ENCODE assay signal across 8 cellular contexts in genomic region chr2:231708050-231708772, GRCh38. TPM values are rescaled to one million over a fixed set of nuclear protein-coding genes. Genes with fewer than 3 reads are reported as not detected.
DNase-seq lines count a peak whose midpoint lies in the region; ATAC-seq, FAIRE-seq and TF ChIP-seq lines count a peak whose summit lies in the region.

Gene PTMA, plus strand, starts transcription at chr2:231708525. Its CDS starts 182 bp downstream, at chr2:231708707.

- H3K4me1 ChIP-seq in HUES64 (ENCODE audit: insufficient read depth, low read length): peaks cover 11% of the 10 kb centered on the region; the same call in 1 of the 2 replicates
- peaks cover 40% of the 10 kb centered on the region for H3K4me1 ChIP-seq in OCI-LY1 (ENCODE audit: insufficient read depth, low read length, severe bottlenecking)

- H3K27ac Mint-ChIP-seq in mesothelial cell of epicardium: peak within 1 kb of the TSS; percentile 100

- TF ChIP-seq CTCF in OCI-LY1 (IDR thresholded peaks at IDR 0.05; ENCODE audit: low read length): no peak
- TF ChIP-seq CTCF in mesothelial cell of epicardium (IDR thresholded peaks at IDR 0.05; ENCODE audit: unreplicated experiment): no peak

- H3K4me1 Mint-ChIP-seq in mesothelial cell of epicardium: peaks cover 23% of the 10 kb centered on the region

- H4K20me1 ChIP-seq in OCI-LY1 (ENCODE audit: insufficient read depth, low read length): no peaks in the 10 kb centered on the region

- H3K27me3 ChIP-seq in HUES64 (ENCODE audit: insufficient read depth, low read length) (no peaks in the 10 kb centered on the region), OCI-LY1 (ENCODE audit: insufficient read depth, low read length) (no peaks in the 10 kb centered on the region)

- H2AFZ ChIP-seq in OCI-LY1 (ENCODE audit: low read length): no peak within 1 kb of the TSS

- in situ Hi-C loops in Caki2 (cut with HindIII; ENCODE audit: low pct_unique_long_range_greater_than_20kb, low sequenced_read_pairs): no loop called here

- H3K9ac ChIP-seq in HUES64 (ENCODE audit: low read depth, low read length) (peak within 1 kb of the TSS; percentile 99), OCI-LY1 (ENCODE audit: low read length) (peak within 1 kb of the TSS; percentile 100)

- H3K27ac ChIP-seq in HUES64 (ENCODE audit: low read depth, low read length) (peak within 1 kb of the TSS; percentile 99), OCI-LY1 (ENCODE audit: low read depth, low read length, poor library complexity, severe bottlenecking) (peak within 1 kb of the TSS; percentile 91)

- peaks cover 18% of the 10 kb centered on the region; the same call in 1 of the 2 replicates for H3F3A ChIP-seq in OCI-LY1 (ENCODE audit: insufficient read depth, low read length)

- H3K4me3 ChIP-seq in HUES64 (ENCODE audit: low read length): peak within 1 kb of the TSS; percentile 96
- H3K4me3 ChIP-seq in OCI-LY1 (ENCODE audit: low read depth, low read length, poor library complexity, severe bottlenecking): peak within 1 kb of the TSS; percentile 92

- no peaks in the 10 kb centered on the region for H3K9me3 ChIP-seq in HUES64 (ENCODE audit: insufficient read depth, low read depth, low read length)
- H3K9me3 ChIP-seq in OCI-LY1 (ENCODE audit: low read length): no peaks in the 10 kb centered on the region

- H3K4me3 Mint-ChIP-seq in mesothelial cell of epicardium: peak within 1 kb of the TSS; percentile 99

- DNase-seq in Caki2 (ENCODE audit: low read depth) (peak; percentile 99), mesothelial cell of epicardium (ENCODE audit: low spot score in 2 of 2, unreplicated experiment in 2 of 2) (peak; percentile 98 to 99)
- DNase-seq in activated CD8-positive, alpha-beta memory T cell treated with anti-CD3 and anti-CD28 coated beads, Interleukin-2, amount 50 U/mL, for 4 hours: peak; percentile 100
- peak; percentile 100 for DNase-seq in stimulated activated CD8-positive, alpha-beta memory T cell treated with anti-CD3 and anti-CD28 coated beads, Interleukin-15, amount 100 ng/mL, for 48 hours (ENCODE audit: low read depth in 2 of 2)

- peaks cover 14% of the 10 kb centered on the region for H3K36me3 Mint-ChIP-seq in mesothelial cell of epicardium

- peak within 1 kb of the TSS; percentile 86 for H3K4me2 ChIP-seq in OCI-LY1 (ENCODE audit: low read length)

- H3K9me2 ChIP-seq in OCI-LY1 (ENCODE audit: low read depth, low read length): no peaks in the 10 kb centered on the region

- H3K9me3 Mint-ChIP-seq in mesothelial cell of epicardium: no peaks in the 10 kb centered on the region

- H3K27me3 Mint-ChIP-seq in mesothelial cell of epicardium (ENCODE audit: low read depth): peaks cover 1% of the 10 kb centered on the region

- FAIRE-seq in endometrium (lab: Jason Lieb, UNC): peak; percentile 76

- under 1% methylated on average over 74 of the region's 83 CpGs for WGBS in HUES64

- H3K36me3 ChIP-seq in HUES64 (ENCODE audit: insufficient read depth, low read length) (peaks cover 29% of the 10 kb centered on the region), OCI-LY1 (ENCODE audit: insufficient read depth, low read length) (peaks cover 39% of the 10 kb centered on the region)

- H3K79me2 ChIP-seq in OCI-LY1 (ENCODE audit: insufficient read depth, low read length): peaks cover 38% of the 10 kb centered on the region

- peak; percentile 56 for ATAC-seq in GM21447 (IDR thresholded peaks at IDR 0.05; ENCODE audit: unreplicated experiment)

RNA-seq across cellular contexts. Expression of gene PTMA, which starts in this region (rescaled TPM):
- total RNA-seq in Caki2 (2014; rRNA removed; shearing (Covaris generic); ENCODE audit: low replicate concordance): 1,152 and 1,297 TPM in 2 replicates
- 1,960 TPM for polyA plus RNA-seq in HUES64 (2013, experiment 1 of 2)
- 2,220 TPM for polyA plus RNA-seq in HUES64 (2013, experiment 2 of 2)
- 1,098 to 1,149 TPM (median 1,136 TPM) in 3 replicates for total RNA-seq in mesothelial cell of epicardium

Comparison
In these comparisons a context has a peak if more than half of its experiments do, and no peak if none do; other contexts are left out.
1. Peak in every context shown above with its lines: DNase-seq, ATAC-seq, H3K4me3 ChIP-seq and H3K27ac ChIP-seq.